Comparison of ENCODE assay signal across 14 cellular contexts in genomic region chr9:83047839-83048775, GRCh38. TPM values are rescaled to one million over a fixed set of nuclear protein-coding genes. Genes with fewer than 3 reads are reported as not detected.
A peak's percentile ranks its signal among the peaks of the same experiment; 100 is the strongest.
DNase-seq lines count a peak whose midpoint lies in the region; ATAC-seq and TF ChIP-seq lines count a peak whose summit lies in the region.
"Had no signal": no experiment of that assay in that cellular context is flagged by ENCODE, and none has a peak within 500 bp of the region (broad histone marks: within the 10 kb centered on the region; RNA-seq: fewer than 3 reads in every experiment).

No MANE protein-coding gene starts in this region.

- peaks cover 1% of the 10 kb centered on the region; the same call in 1 of the 2 replicates for H3K4me1 ChIP-seq in IMR-90 (ENCODE audit: control insufficient read depth, insufficient read depth, low read length)
- H3K4me1 ChIP-seq in CD4-positive, alpha-beta memory T cell (ENCODE audit: insufficient read depth, low read length) = no peaks in the 10 kb centered on the region

- intact Hi-C loops in IMR-90 (cut with micrococcal nuclease) = no loop called here
- intact Hi-C loops in CD4-positive, alpha-beta memory T cell (cut with micrococcal nuclease) = no loop called here

- no peaks in the 10 kb centered on the region for H3K36me3 ChIP-seq in IMR-90 (ENCODE audit: control insufficient read depth, insufficient read depth, low read length)
- H3K36me3 ChIP-seq in CD4-positive, alpha-beta memory T cell (ENCODE audit: insufficient read depth, low read length) = no peaks in the 10 kb centered on the region
- no peaks in the 10 kb centered on the region for H3K36me3 ChIP-seq in WERI-Rb-1

- H2BK5ac ChIP-seq in IMR-90 (ENCODE audit: low read depth, low read length, poor library complexity, severe bottlenecking) = no peak overlapping the region

- no peaks in the 10 kb centered on the region for H3K9me1 ChIP-seq in IMR-90 (ENCODE audit: insufficient read depth, low read length)

- H3K9me3 ChIP-seq in IMR-90 (ENCODE audit: control insufficient read depth, insufficient read depth, low read length) (no peaks in the 10 kb centered on the region), WERI-Rb-1 (ENCODE audit: severe bottlenecking) (no peaks in the 10 kb centered on the region)
- no peaks in the 10 kb centered on the region for H3K9me3 ChIP-seq in CD4-positive, alpha-beta memory T cell (ENCODE audit: control insufficient read depth in 1 of 2, low read length in 2 of 2)

- H3K9ac ChIP-seq in IMR-90 (ENCODE audit: low read depth, low read length) = no peak overlapping the region
- H3K9ac ChIP-seq: GM23248 had no signal

- H3K56ac ChIP-seq in IMR-90 (ENCODE audit: extremely low read depth, insufficient read depth, low read length) = no peak overlapping the region

- no peak overlapping the region for H3K27ac Mint-ChIP-seq in CD4-positive, alpha-beta memory T cell

- DNase-seq in IMR-90 (peak; percentile 59), SW480 (ENCODE audit: low spot score) (peak; percentile 16), fibroblast of villous mesenchyme (ENCODE audit: low read depth) (peak; percentile 31), smooth muscle cell of the brain vasculature (ENCODE audit: low read depth, low spot score) (peak; percentile 24), NCI-H128 (lab: John Stamatoyannopoulos, UW; ENCODE audit: unreplicated experiment) (no peak), WERI-Rb-1 (no peak)
- DNase-seq in CD4-positive, alpha-beta memory T cell = no peak
- DNase-seq: activated CD8-positive, alpha-beta memory T cell treated with anti-CD3 and anti-CD28 coated beads for 24 hours; activated naive CD4-positive, alpha-beta T cell treated with anti-CD3 and anti-CD28 coated beads, Interleukin-2, amount 50 U/mL, for 16 hours; GM23248; mesendoderm; NCI-H1436 treated with DMSO at 0.1 percent for 48 hours; T-helper 2 cell had no signal

- H3K23ac ChIP-seq in IMR-90 (ENCODE audit: low read depth, low read length) = no peak overlapping the region

- CTCF ChIA-PET in IMR-90 (lab: Yijun Ruan, JAX) = no interaction called here
- CTCF ChIA-PET in CD4-positive, alpha-beta memory T cell (lab: Charles Lee; ENCODE audit: partially characterized antibody) = no interaction called here

- no peak for TF ChIP-seq RAD21 in IMR-90 (IDR thresholded peaks at IDR 0.05; ENCODE audit: low read length)

- H2BK20ac ChIP-seq in IMR-90 (ENCODE audit: low read depth, low read length) = no peak overlapping the region

- no peak overlapping the region for H2AK9ac ChIP-seq in IMR-90 (replicated peaks; ENCODE audit: low read depth, low read length, poor library complexity)

- H3K27ac ChIP-seq in IMR-90 (ENCODE audit: insufficient read depth, low read length) (no peak overlapping the region), WERI-Rb-1 (no peak overlapping the region)
- H3K27ac ChIP-seq in CD4-positive, alpha-beta memory T cell (ENCODE audit: low read depth, low read length) = no peak overlapping the region
- H3K27ac ChIP-seq: GM23248 had no signal

- H4K8ac ChIP-seq in IMR-90 (ENCODE audit: low read depth in 2 of 2, low read length in 2 of 2) = no peak overlapping the region

- no peak overlapping the region for H2AFZ ChIP-seq in IMR-90 (replicated peaks; ENCODE audit: low read length, poor library complexity)
- H2AFZ ChIP-seq: GM23248 had no signal

- H3K4me3 ChIP-seq in IMR-90 (ENCODE audit: insufficient read depth, low read depth, low read length) (no peak overlapping the region), fibroblast of villous mesenchyme (ENCODE audit: low read depth, low read length) (no peak overlapping the region), WERI-Rb-1 (ENCODE audit: low read depth, low read length) (no peak overlapping the region)
- no peak overlapping the region for H3K4me3 ChIP-seq in CD4-positive, alpha-beta memory T cell (ENCODE audit: low read length in 2 of 2)
- H3K4me3 ChIP-seq: GM23248 had no signal

- in situ Hi-C loops in IMR-90 (cut with MboI; ENCODE audit: low sequenced_read_pairs) = no loop called here

- no peaks in the 10 kb centered on the region for H3K79me1 ChIP-seq in IMR-90 (ENCODE audit: low read depth in 1 of 2, low read length in 2 of 2)

- no peak overlapping the region for H3K4me2 ChIP-seq in IMR-90 (ENCODE audit: low read depth, low read length)

- no peak overlapping the region for H4K5ac ChIP-seq in IMR-90 (ENCODE audit: low read depth, low read length)

- no peak for ATAC-seq in IMR-90 (ENCODE audit: low read depth)
- no peak for ATAC-seq in HG02588 (IDR thresholded peaks at IDR 0.05; ENCODE audit: unreplicated experiment)

- TF ChIP-seq CTCF in IMR-90 (conservative IDR thresholded peaks at IDR 0.05; ENCODE audit: low read depth, low read length) = no peak
- TF ChIP-seq CTCF in fibroblast of villous mesenchyme (IDR thresholded peaks at IDR 0.05; ENCODE audit: insufficient read depth, low read depth, low read length) = no peak
- TF ChIP-seq CTCF in WERI-Rb-1 (IDR thresholded peaks at IDR 0.05; ENCODE audit: low read depth, low read length) = no peak

- no peaks in the 10 kb centered on the region for H3K4me1 Mint-ChIP-seq in CD4-positive, alpha-beta memory T cell

- no peak overlapping the region for H2BK120ac ChIP-seq in IMR-90 (ENCODE audit: low read depth, low read length)

- H3K27me3 Mint-ChIP-seq in CD4-positive, alpha-beta memory T cell = no peaks in the 10 kb centered on the region

- no peak overlapping the region for H2AK5ac ChIP-seq in IMR-90 (ENCODE audit: low read depth, low read length)

- H4K91ac ChIP-seq in IMR-90 (ENCODE audit: insufficient read depth, low read depth, low read length) = no peak overlapping the region

- TF ChIP-seq POLR2A in IMR-90 (IDR thresholded peaks at IDR 0.05; ENCODE audit: low read depth, low read length) = no peak

- peaks cover 0 to 6% (median 3%) of the 10 kb centered on the region in 8 donors for H3K9me3 Mint-ChIP-seq in CD4-positive, alpha-beta memory T cell

- peaks cover 10% of the 10 kb centered on the region for H3K27me3 ChIP-seq in IMR-90 (ENCODE audit: control insufficient read depth, insufficient read depth, low read length)
- no peaks in the 10 kb centered on the region for H3K27me3 ChIP-seq in CD4-positive, alpha-beta memory T cell (ENCODE audit: insufficient read depth, low read length)
- H3K27me3 ChIP-seq in WERI-Rb-1 (ENCODE audit: insufficient read depth, low read depth, severe bottlenecking) = no peaks in the 10 kb centered on the region

- BruUV-seq in IMR-90 (replicated peaks; lab: Mats Ljungman, UMichigan) = no TSS peak

- no peak overlapping the region for H3K14ac ChIP-seq in IMR-90 (replicated peaks; ENCODE audit: low read depth, low read length)

- H3K18ac ChIP-seq in IMR-90 (ENCODE audit: low read depth, low read length) = no peak overlapping the region

- H2BK15ac ChIP-seq in IMR-90 (ENCODE audit: low read depth, low read length) = no peak overlapping the region

- POLR2A ChIA-PET in IMR-90 (lab: Charles Lee; ENCODE audit: unreplicated experiment) = no interaction called here
- POLR2A ChIA-PET in CD4-positive, alpha-beta memory T cell (lab: Charles Lee; ENCODE audit: partially characterized antibody) = interaction anchor here (0.5 kb wide), 1 partner anchor 120 kb away, joined by 3 read pairs; no protein-coding TSS in a partner anchor

- H3K4me3 Mint-ChIP-seq in CD4-positive, alpha-beta memory T cell = no peak overlapping the region

- H4K20me1 ChIP-seq in IMR-90 (ENCODE audit: insufficient read depth, low read length) = no peaks in the 10 kb centered on the region

- no peaks in the 10 kb centered on the region for H3K36me3 Mint-ChIP-seq in CD4-positive, alpha-beta memory T cell

- H3K4ac ChIP-seq in IMR-90 (ENCODE audit: low read depth, low read length) = no peak overlapping the region

- WGBS in IMR-90 (ENCODE audit: extremely low coverage in 2 of 2, insufficient read length in 1 of 2), 2 experiments = 100% methylated on average over 1 of the region's 11 CpGs; no CpG with 5 or more reads in 1 of the 2 experiments

- dilution Hi-C loops in IMR-90 (cut with HindIII; ENCODE audit: low sequenced_read_pairs, unreplicated experiment) = no loop called here

TF ChIP-seq in IMR-90, 13 proteins besides CTCF, POLR2A, EP300 and RAD21 (continues in another document):
- TF ChIP-seq BHLHE40 (IDR thresholded peaks at IDR 0.05; ENCODE audit: low read depth, low read length) (no peak), NFE2L2 (IDR thresholded peaks at IDR 0.05; ENCODE audit: low read depth, low read length) (no peak), MXI1 (IDR thresholded peaks at IDR 0.05; ENCODE audit: borderline replicate concordance, low read depth, low read length) (no peak), FOS (IDR thresholded peaks at IDR 0.05; ENCODE audit: low read depth, low read length) (no peak), MAZ (IDR thresholded peaks at IDR 0.05; ENCODE audit: borderline replicate concordance, low read depth, low read length) (no peak), CHD1 (IDR thresholded peaks at IDR 0.05; ENCODE audit: low read depth, low read length) (no peak), MAFK (IDR thresholded peaks at IDR 0.05; ENCODE audit: low read depth, low read length) (no peak), ELK1 (IDR thresholded peaks at IDR 0.05; ENCODE audit: borderline replicate concordance, low read depth, low read length) (no peak), CEBPB (IDR thresholded peaks at IDR 0.05; ENCODE audit: low read depth, low read length) (no peak), RFX5 (IDR thresholded peaks at IDR 0.05; ENCODE audit: low read depth, low read length) (no peak), USF2 (IDR thresholded peaks at IDR 0.05; ENCODE audit: low read depth, low read length) (no peak)

RNA-seq across cellular contexts. Expression of gene RASEF, which starts 14.8 kb away (rescaled TPM):
- total RNA-seq in IMR-90 (2012; rRNA removed) = under 0.01 TPM in 2 replicates
- 0.05 TPM in 1 of 2 replicates, not detected in the other for polyA plus RNA-seq in IMR-90 (2012; rRNA removed)
- polyA plus RNA-seq in IMR-90 (2012; cell fraction: cytosol; rRNA removed) = not detected in 2 replicates
- 0.04 and 0.07 TPM in 2 replicates for polyA plus RNA-seq in IMR-90 (2012; cell fraction: nucleus; rRNA removed; ENCODE audit: low replicate concordance)
- 0.43 and 0.97 TPM in 2 replicates for total RNA-seq in fibroblast of villous mesenchyme
- not detected for total RNA-seq in CD4-positive, alpha-beta memory T cell
- polyA plus RNA-seq in CD4-positive, alpha-beta memory T cell = not detected
- polyA plus RNA-seq: GM23248 had no signal

Comparison
In these comparisons a context has a peak if more than half of its experiments do, and no peak if none do; other contexts are left out.
1. DNase-seq: peak in IMR-90 (single experiment), SW480 (single experiment), fibroblast of villous mesenchyme (single experiment) and smooth muscle cell of the brain vasculature (single experiment); none in NCI-H128 (single experiment), CD4-positive, alpha-beta memory T cell (0 of 5) and WERI-Rb-1 (single experiment).